Comparison of ENCODE assay signal across 8 cellular contexts in genomic region chr2:136207030-136207623, GRCh38.
DNase-seq lines count a peak whose midpoint lies in the region; ATAC-seq, FAIRE-seq and TF ChIP-seq lines count a peak whose summit lies in the region.

No MANE protein-coding gene starts in this region.

- H3K4me2 ChIP-seq in PC-9, result no peak overlapping the region

- H3F3A ChIP-seq in PC-9 (ENCODE audit: insufficient read depth, low read depth), result 0 out of 2 replicates have a peak, but pooled peaks cover 6% of the 10 kb centered on the region

- H3K27me3 ChIP-seq in PC-9 (ENCODE audit: insufficient read depth, low read depth), result no peaks in the 10 kb centered on the region

- no peaks in the 10 kb centered on the region for H3K9me2 ChIP-seq in PC-9 (ENCODE audit: insufficient read depth)

- POLR2A ChIA-PET in PC-9 (lab: Charles Lee; ENCODE audit: unreplicated experiment), result no interaction called here

- no peaks in the 10 kb centered on the region; the same call in 1 of the 2 replicates for H3K9me3 ChIP-seq in PC-9 (ENCODE audit: insufficient read depth, low read depth)

- no peak overlapping the region for H2AFZ ChIP-seq in PC-9

- CTCF ChIA-PET in PC-9 (lab: Charles Lee), result no interaction called here

- H3K27ac ChIP-seq in PC-9, result no peak overlapping the region

- BruUV-seq in PC-9 (replicated peaks; lab: Mats Ljungman, UMichigan), result no TSS peak

- 0 out of 2 replicates have a peak, but pooled peaks have one; percentile 25 for TF ChIP-seq POLR2A in GM12892 (IDR thresholded peaks at IDR 0.05; ENCODE audit: low read depth, low read length)

- peak; percentile 56 for ATAC-seq in GM21390 (IDR thresholded peaks at IDR 0.05; ENCODE audit: unreplicated experiment)
- ATAC-seq in HG03520 (IDR thresholded peaks at IDR 0.05; ENCODE audit: unreplicated experiment), result peak; percentile 32
- ATAC-seq in esophagus mucosa, result peak; percentile 66
- no peak for ATAC-seq in SK-N-SH treated with all-trans-retinoic acid at 6 μM for 48 hours

- intact Hi-C loops in PC-9 (cut with micrococcal nuclease; ENCODE audit: unreplicated experiment), result no loop called here

- no peak for TF ChIP-seq CTCF in PC-9 (conservative IDR thresholded peaks at IDR 0.05)

- H3K4me3 ChIP-seq in PC-9, result no peak overlapping the region

- H3K79me2 ChIP-seq in PC-9 (ENCODE audit: low read depth), result no peaks in the 10 kb centered on the region

- DNase-seq in GM12892 (ENCODE audit: insufficient read length), result no peak
- no peak for DNase-seq in AG08395 (ENCODE audit: low spot score)
- DNase-seq in PC-9, result no peak
- DNase-seq in SK-N-DZ (ENCODE audit: low spot score), result no peak

- no peaks in the 10 kb centered on the region for H3K36me3 ChIP-seq in PC-9 (ENCODE audit: low read depth)

- peaks cover 14% of the 10 kb centered on the region; the same call in 1 of the 2 replicates for H3K4me1 ChIP-seq in PC-9 (replicated peaks; ENCODE audit: insufficient read depth)

- no peak for FAIRE-seq in GM12892 (lab: Jason Lieb, UNC)

- H4K20me1 ChIP-seq in PC-9 (ENCODE audit: insufficient read depth), result no peaks in the 10 kb centered on the region

TF ChIP-seq in SK-N-SH treated with all-trans-retinoic acid at 6 μM for 48 hours, 23 proteins besides CTCF, POLR2A, EP300 and RAD21:
- TF ChIP-seq ESRRG (CRISPR knock-in tag; IDR thresholded peaks at IDR 0.05) (no peak), PPARA (CRISPR knock-in tag; IDR thresholded peaks at IDR 0.05; ENCODE audit: borderline replicate concordance) (no peak), GLIS3 (CRISPR knock-in tag; IDR thresholded peaks at IDR 0.05) (no peak), OSR1 (CRISPR knock-in tag; IDR thresholded peaks at IDR 0.05) (no peak)
